15 cellular contexts compared by ENCODE assay signal in the genomic region with DNA sequence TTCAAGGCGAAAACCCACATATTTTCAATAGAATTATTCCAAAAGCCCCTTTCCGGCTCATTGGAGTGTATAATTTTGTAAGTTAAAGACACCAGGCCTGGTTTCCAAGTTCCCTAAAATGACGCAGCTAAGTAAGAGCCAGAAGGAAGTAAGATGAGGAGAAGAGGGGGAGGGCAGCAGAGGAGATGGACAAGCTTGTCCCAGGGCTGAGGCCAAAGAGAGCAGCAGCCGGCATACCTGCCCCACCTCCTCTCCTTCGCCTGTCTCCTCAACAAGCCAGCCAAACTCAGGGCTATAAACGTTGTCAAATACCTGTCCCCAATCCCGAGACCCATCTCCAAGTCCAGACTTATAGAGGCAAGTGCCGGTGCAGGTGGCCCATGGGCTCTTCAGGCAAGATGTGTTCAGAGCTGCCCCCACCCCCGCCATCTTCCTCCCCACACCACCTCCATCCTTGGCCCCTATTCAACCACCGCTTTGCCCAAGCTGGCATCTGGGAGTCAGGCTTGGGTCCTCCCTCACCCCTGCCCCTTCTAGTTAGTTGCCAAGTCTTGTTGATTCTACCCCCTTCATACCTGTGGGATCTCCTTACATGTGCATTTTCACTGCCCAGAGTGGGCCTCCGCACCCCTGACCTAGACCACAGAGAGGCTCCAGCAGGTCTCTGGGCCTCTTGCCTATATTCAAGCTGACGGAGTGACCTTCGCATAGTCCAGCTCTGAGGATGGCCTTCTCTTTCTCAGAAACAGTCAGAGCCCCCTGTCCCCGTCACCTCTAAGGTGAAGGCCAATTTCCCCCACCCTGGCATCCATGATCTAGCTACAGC.
DNase-seq lines count a peak whose midpoint lies in the region; ATAC-seq and TF ChIP-seq lines count a peak whose summit lies in the region.
"Had no signal": no experiment of that assay in that cellular context is flagged by ENCODE, and none has a peak within 500 bp of the region (broad histone marks: within the 10 kb centered on the region; RNA-seq: fewer than 3 reads in every experiment).

No MANE protein-coding gene starts in this region.

- TF ChIP-seq CTCF in MCF 10A (IDR thresholded peaks at IDR 0.05; ENCODE audit: unreplicated experiment): no peak
- TF ChIP-seq CTCF in mammary epithelial cell (conservative IDR thresholded peaks at IDR 0.05 in 1 of 2, IDR thresholded peaks at IDR 0.05 in 1 of 2; ENCODE audit: extremely low read depth in 1 of 2, insufficient read depth in 1 of 2, low read depth in 1 of 2, low read length in 2 of 2): no peak
- no peak for TF ChIP-seq CTCF in colonic mucosa (IDR thresholded peaks at IDR 0.05)
- TF ChIP-seq CTCF in mucosa of descending colon (IDR thresholded peaks at IDR 0.05): no peak
- no peak for TF ChIP-seq CTCF in thoracic aorta (IDR thresholded peaks at IDR 0.05)
- no peak for TF ChIP-seq CTCF in RWPE1 (conservative IDR thresholded peaks at IDR 0.05; ENCODE audit: low read depth)

- H3K27me3 ChIP-seq in mammary epithelial cell (ENCODE audit: insufficient read depth, low read length) (no peaks in the 10 kb centered on the region), colonic mucosa (no peaks in the 10 kb centered on the region), thoracic aorta (replicated peaks; ENCODE audit: insufficient read depth) (no peaks in the 10 kb centered on the region)

- H3K4me3 Mint-ChIP-seq in MCF 10A (ENCODE audit: unreplicated experiment): no peak overlapping the region
- H3K4me3 Mint-ChIP-seq: activated CD4-positive, alpha-beta memory T cell treated with anti-CD3 and anti-CD28 coated beads, Interleukin-2, amount 10 ng/mL, durations not matched to agents 7 days and 5 days; type B pancreatic cell had no signal

- no peaks in the 10 kb centered on the region for H3K36me3 ChIP-seq in mammary epithelial cell (ENCODE audit: insufficient read depth, low read length)
- H3K36me3 ChIP-seq in colonic mucosa: no peaks in the 10 kb centered on the region
- H3K36me3 ChIP-seq in mucosa of descending colon (ENCODE audit: low read depth): no peaks in the 10 kb centered on the region
- no peaks in the 10 kb centered on the region for H3K36me3 ChIP-seq in thoracic aorta

- H3K27me3 Mint-ChIP-seq in MCF 10A (ENCODE audit: insufficient read depth, unreplicated experiment): no peaks in the 10 kb centered on the region

- no peak overlapping the region for H3K4me2 ChIP-seq in mammary epithelial cell (ENCODE audit: insufficient read depth, low read depth, low read length)

- intact Hi-C loops in MCF 10A (cut with micrococcal nuclease) (no loop called here), mammary epithelial cell (cut with micrococcal nuclease) (no loop called here), colonic mucosa (cut with DNase I) (no loop called here), mucosa of descending colon (cut with DNase I, micrococcal nuclease) (no loop called here)

- no peaks in the 10 kb centered on the region for H3K36me3 Mint-ChIP-seq in MCF 10A (ENCODE audit: insufficient read depth, unreplicated experiment)
- H3K36me3 Mint-ChIP-seq: type B pancreatic cell had no signal

- no peaks in the 10 kb centered on the region for H3K79me2 ChIP-seq in mammary epithelial cell (ENCODE audit: insufficient read depth, low read length)

- BruUV-seq in MCF 10A (replicated peaks; lab: Mats Ljungman, UMichigan) (no TSS peak), mammary epithelial cell (replicated peaks; lab: Mats Ljungman, UMichigan) (no TSS peak)

- peaks cover 5% of the 10 kb centered on the region for H3K9me3 Mint-ChIP-seq in MCF 10A (ENCODE audit: unreplicated experiment)

- no peak overlapping the region for H2AFZ ChIP-seq in mammary epithelial cell (ENCODE audit: low read depth, low read length)

- no peak overlapping the region for H3K9ac ChIP-seq in mammary epithelial cell (ENCODE audit: insufficient read depth, low read length)
- H3K9ac ChIP-seq in colonic mucosa (ENCODE audit: low read depth in 2 of 2, low read length in 2 of 2): no peak overlapping the region

- no peak for DNase-seq in MCF 10A (ENCODE audit: unreplicated experiment)
- DNase-seq in mammary epithelial cell: no peak
- no peak for DNase-seq in colonic mucosa
- DNase-seq in mucosa of descending colon: no peak
- DNase-seq in thoracic aorta (ENCODE audit: low spot score): no peak
- no peak for DNase-seq in RWPE1 (ENCODE audit: low spot score)
- DNase-seq in middle frontal gyrus (ENCODE audit: extremely low spot score, low spot score): no peak
- DNase-seq in G401 (ENCODE audit: low spot score): no peak
- DNase-seq: activated CD4-positive, alpha-beta memory T cell treated with anti-CD3 and anti-CD28 coated beads, Interleukin-2, amount 10 ng/mL, durations not matched to agents 7 days and 5 days; dermis blood vessel endothelial cell; foreskin fibroblast; NCI-H1417 treated with DMSO at 0.1 percent for 48 hours; T-helper 1 cell had no signal

- H4K20me1 ChIP-seq in mammary epithelial cell (ENCODE audit: insufficient read depth, low read length): no peaks in the 10 kb centered on the region

- POLR2A ChIA-PET in MCF 10A (lab: Yijun Ruan, JAX): interaction anchor here (0.7 to 3.1 kb wide), 3 partner anchors 10 to 521 kb away, joined by 3 to 17 read pairs (median 3); no protein-coding TSS in a partner anchor
- POLR2A ChIA-PET in RWPE1 (lab: Yijun Ruan, JAX; ENCODE audit: low non-redundant PET): no interaction called here

- H3K4me1 ChIP-seq in mammary epithelial cell (ENCODE audit: insufficient read depth, low read length) (peaks cover 40% of the 10 kb centered on the region), colonic mucosa (no peaks in the 10 kb centered on the region), mucosa of descending colon (ENCODE audit: low read depth) (no peaks in the 10 kb centered on the region), thoracic aorta (ENCODE audit: control insufficient read depth in 1 of 2, low read depth in 2 of 2) (peaks cover 34 to 58% of the 10 kb centered on the region in 2 donors)

- ATAC-seq in mucosa of descending colon (peak; percentile 28), thoracic aorta (ENCODE audit: insufficient number of reproducible peaks, low FRiP score, low read depth) (no peak)
- ATAC-seq: activated naive CD4-positive, alpha-beta T cell treated with anti-CD3 and anti-CD28 coated beads, Interleukin-2, amount 50 U/mL, for 72 hours had no signal

- peak overlapping the region; percentile 35 for H3K27ac Mint-ChIP-seq in MCF 10A (ENCODE audit: low read depth, unreplicated experiment)
- H3K27ac Mint-ChIP-seq: activated CD4-positive, alpha-beta memory T cell treated with anti-CD3 and anti-CD28 coated beads, Interleukin-2, amount 10 ng/mL, durations not matched to agents 7 days and 5 days; type B pancreatic cell had no signal

- no peaks in the 10 kb centered on the region for H3K9me3 ChIP-seq in mammary epithelial cell (replicated peaks; ENCODE audit: insufficient read depth, low read length)
- H3K9me3 ChIP-seq in colonic mucosa: no peaks in the 10 kb centered on the region
- peaks cover 4% of the 10 kb centered on the region for H3K9me3 ChIP-seq in mucosa of descending colon
- H3K9me3 ChIP-seq in thoracic aorta: peaks cover 5% of the 10 kb centered on the region

- H3K4me3 ChIP-seq in mammary epithelial cell (replicated peaks in 1 of 3; ENCODE audit: insufficient read depth in 1 of 3, low read depth in 2 of 3, low read length in 3 of 3) (no peak overlapping the region), colonic mucosa (no peak overlapping the region), mucosa of descending colon (no peak overlapping the region), thoracic aorta (no peak overlapping the region)

- peaks cover 36% of the 10 kb centered on the region for H3K4me1 Mint-ChIP-seq in MCF 10A (ENCODE audit: insufficient read depth, unreplicated experiment)
- H3K4me1 Mint-ChIP-seq: activated CD4-positive, alpha-beta memory T cell treated with anti-CD3 and anti-CD28 coated beads, Interleukin-2, amount 10 ng/mL, durations not matched to agents 7 days and 5 days had no signal

- CTCF ChIA-PET in MCF 10A (lab: Yijun Ruan, JAX) (interaction anchor here (0.9 kb wide), 1 partner anchor 275 kb away, joined by 3 read pairs; no protein-coding TSS in a partner anchor), mammary epithelial cell (lab: Charles Lee; ENCODE audit: low non-redundant PET) (no interaction called here), RWPE1 (lab: Yijun Ruan, JAX) (interaction anchor here (0.8 to 1.1 kb wide), 2 partner anchors 18 to 27 kb away, joined by 3 to 4 read pairs; no protein-coding TSS in a partner anchor)

- dilution Hi-C loops in mammary epithelial cell (cut with HindIII; ENCODE audit: low sequenced_read_pairs): no loop called here

- WGBS in mammary epithelial cell (ENCODE audit: low coverage, missing lambda C conversion rate): 92% methylated on average over 10 of the region's 14 CpGs

- in situ Hi-C loops in mammary epithelial cell (cut with MboI; ENCODE audit: low sequenced_read_pairs in 2 of 2) (no loop called here), G401 (cut with HindIII; ENCODE audit: low sequenced_read_pairs) (no loop called here)

- H3K27ac ChIP-seq in mammary epithelial cell (ENCODE audit: insufficient read depth, low read depth, low read length) (no peak overlapping the region), colonic mucosa (peak overlapping the region; percentile 27), thoracic aorta (peak overlapping the region; percentile 55 to 75), RWPE1 (no peak overlapping the region)

Comparison
In these comparisons a context has a peak if more than half of its experiments do, and no peak if none do; other contexts are left out.
1. H3K27ac ChIP-seq: peak in colonic mucosa (single experiment) and thoracic aorta (2 of 2); none in mammary epithelial cell (single experiment) and RWPE1 (single experiment).